Comparison of ENCODE assay signal across 8 cellular contexts in genomic region chr3:197750863-197751737, GRCh38. TPM values are rescaled to one million over a fixed set of nuclear protein-coding genes. Genes with fewer than 3 reads are reported as not detected.
DNase-seq lines count a peak whose midpoint lies in the region; ATAC-seq and TF ChIP-seq lines count a peak whose summit lies in the region.

No MANE protein-coding gene starts in this region.

- H3K27ac Mint-ChIP-seq in activated T-helper 1 cell treated with anti-CD3 and anti-CD28 coated beads, Interleukin-12 subunit alpha, Interleukin-12 subunit beta, Interleukin-2, Interleukin-4 antibody, amounts not matched to agents 30 ng/mL and 10 ng/mL and 1 ng/mL, durations not matched to agents 14 hours and 24 hours and 36 hours = peak overlapping the region; percentile 95
- H3K27ac Mint-ChIP-seq in neural crest cell (ENCODE audit: unreplicated experiment) = peak overlapping the region; percentile 25

- peak overlapping the region; percentile 39 to 81 for H3K27ac ChIP-seq in aorta (ENCODE audit: low read depth in 1 of 2, low read length in 2 of 2)

- peak; percentile 70 for DNase-seq in DMS 273 (lab: John Stamatoyannopoulos, UW; ENCODE audit: unreplicated experiment)
- DNase-seq in DMS 273 treated with DMSO at 0.1 percent for 48 hours (lab: John Stamatoyannopoulos, UW) = no peak
- DNase-seq in NCI-H345 (lab: John Stamatoyannopoulos, UW) = peak; percentile 51
- DNase-seq in activated T-helper 1 cell treated with anti-CD3 and anti-CD28 coated beads, Interleukin-12 subunit alpha, Interleukin-12 subunit beta, Interleukin-2, Interleukin-4 antibody, amounts not matched to agents 30 ng/mL and 10 ng/mL and 1 ng/mL, durations not matched to agents 14 hours and 24 hours and 36 hours (ENCODE audit: low spot score) = peak; percentile 3
- DNase-seq in foreskin fibroblast = peak; percentile 44 to 77
- peak; percentile 5 for DNase-seq in neural crest cell (ENCODE audit: low read depth, low spot score)
- peak; percentile 74 to 87 for DNase-seq in aorta
- no peak for DNase-seq in 8988T

- no peaks in the 10 kb centered on the region for H3K9me3 ChIP-seq in aorta (ENCODE audit: control insufficient read depth, low read length)

- no peaks in the 10 kb centered on the region for H3K27me3 ChIP-seq in aorta (ENCODE audit: control insufficient read depth in 1 of 2, insufficient read depth in 2 of 2, low read length in 1 of 2)

- no peak for ATAC-seq in aorta (ENCODE audit: low FRiP score)

- 2 to 3% methylated on average over 35 of the region's 35 CpGs for WGBS in aorta, 2 donors

- peak overlapping the region; percentile 54 to 86 for H3K4me3 ChIP-seq in foreskin fibroblast (ENCODE audit: low read depth in 1 of 2, low read length in 2 of 2)
- peak overlapping the region; percentile 83 to 98 for H3K4me3 ChIP-seq in aorta (ENCODE audit: low read length in 2 of 2)

- peaks cover 6% of the 10 kb centered on the region for H3K27me3 Mint-ChIP-seq in activated T-helper 1 cell treated with anti-CD3 and anti-CD28 coated beads, Interleukin-12 subunit alpha, Interleukin-12 subunit beta, Interleukin-2, Interleukin-4 antibody, amounts not matched to agents 30 ng/mL and 10 ng/mL and 1 ng/mL, durations not matched to agents 14 hours and 24 hours and 36 hours (ENCODE audit: insufficient read depth)
- H3K27me3 Mint-ChIP-seq in neural crest cell (ENCODE audit: low read depth) = no peaks in the 10 kb centered on the region

- no peaks in the 10 kb centered on the region for H3K36me3 ChIP-seq in aorta (ENCODE audit: control insufficient read depth in 1 of 2, insufficient read depth in 2 of 2, low read length in 1 of 2)

- peaks cover 0 to 3% of the 10 kb centered on the region in 2 donors for H3K4me1 ChIP-seq in aorta (ENCODE audit: control insufficient read depth in 1 of 2, insufficient read depth in 2 of 2, low read length in 2 of 2)

- H3K9me3 Mint-ChIP-seq in activated T-helper 1 cell treated with anti-CD3 and anti-CD28 coated beads, Interleukin-12 subunit alpha, Interleukin-12 subunit beta, Interleukin-2, Interleukin-4 antibody, amounts not matched to agents 30 ng/mL and 10 ng/mL and 1 ng/mL, durations not matched to agents 14 hours and 24 hours and 36 hours = no peaks in the 10 kb centered on the region
- H3K9me3 Mint-ChIP-seq in neural crest cell = no peaks in the 10 kb centered on the region

- peaks cover 2% of the 10 kb centered on the region for H3K36me3 Mint-ChIP-seq in activated T-helper 1 cell treated with anti-CD3 and anti-CD28 coated beads, Interleukin-12 subunit alpha, Interleukin-12 subunit beta, Interleukin-2, Interleukin-4 antibody, amounts not matched to agents 30 ng/mL and 10 ng/mL and 1 ng/mL, durations not matched to agents 14 hours and 24 hours and 36 hours (ENCODE audit: low read depth)
- H3K36me3 Mint-ChIP-seq in neural crest cell (ENCODE audit: low read depth) = no peaks in the 10 kb centered on the region

- TF ChIP-seq CTCF in foreskin fibroblast (IDR thresholded peaks at IDR 0.05; ENCODE audit: low read depth, low read length) (no peak), neural crest cell (conservative IDR thresholded peaks at IDR 0.05) (no peak)

- intact Hi-C loops in activated T-helper 1 cell treated with anti-CD3 and anti-CD28 coated beads, Interleukin-12 subunit alpha, Interleukin-12 subunit beta, Interleukin-2, Interleukin-4 antibody, amounts not matched to agents 30 ng/mL and 10 ng/mL and 1 ng/mL, durations not matched to agents 14 hours and 24 hours and 36 hours (cut with micrococcal nuclease) = loop anchor here (5.0 kb wide), 3 partner anchors 196 to 321 kb away; partner anchors contain the start of gene LMLN
- intact Hi-C loops in aorta (cut with DNase I) = loop anchor here (5.0 to 10.0 kb wide), 2 partner anchors 41 to 54 kb away; partner anchors contain the start of gene LRCH3 (in 1 of the 2)

- peaks cover 46% of the 10 kb centered on the region for H3K4me1 Mint-ChIP-seq in activated T-helper 1 cell treated with anti-CD3 and anti-CD28 coated beads, Interleukin-12 subunit alpha, Interleukin-12 subunit beta, Interleukin-2, Interleukin-4 antibody, amounts not matched to agents 30 ng/mL and 10 ng/mL and 1 ng/mL, durations not matched to agents 14 hours and 24 hours and 36 hours (ENCODE audit: low read depth)
- peaks cover 43% of the 10 kb centered on the region for H3K4me1 Mint-ChIP-seq in neural crest cell

- H3K4me3 Mint-ChIP-seq in activated T-helper 1 cell treated with anti-CD3 and anti-CD28 coated beads, Interleukin-12 subunit alpha, Interleukin-12 subunit beta, Interleukin-2, Interleukin-4 antibody, amounts not matched to agents 30 ng/mL and 10 ng/mL and 1 ng/mL, durations not matched to agents 14 hours and 24 hours and 36 hours = peak overlapping the region; percentile 97
- peak overlapping the region; percentile 92 for H3K4me3 Mint-ChIP-seq in neural crest cell

RNA-seq across cellular contexts. Expression of gene FYTTD1, which starts 1.4 kb away (rescaled TPM):
- total RNA-seq in activated T-helper 1 cell treated with anti-CD3 and anti-CD28 coated beads, Interleukin-12 subunit alpha, Interleukin-12 subunit beta, Interleukin-2, Interleukin-4 antibody, amounts not matched to agents 30 ng/mL and 10 ng/mL and 1 ng/mL, durations not matched to agents 14 hours and 24 hours and 36 hours = 59.0 and 77.2 TPM in 2 replicates
- total RNA-seq in neural crest cell (50.0 and 52.5 TPM in 2 replicates), aorta (10 to 100 TPM; 55.0 to 58.6 TPM)
- polyA plus RNA-seq in aorta = 10 to 100 TPM; 25.4 to 26.4 TPM

RNA-seq across cellular contexts. Expression of gene RUBCN, which starts 14.4 kb away (rescaled TPM):
- total RNA-seq in activated T-helper 1 cell treated with anti-CD3 and anti-CD28 coated beads, Interleukin-12 subunit alpha, Interleukin-12 subunit beta, Interleukin-2, Interleukin-4 antibody, amounts not matched to agents 30 ng/mL and 10 ng/mL and 1 ng/mL, durations not matched to agents 14 hours and 24 hours and 36 hours = 44.7 and 45.2 TPM in 2 replicates
- total RNA-seq in neural crest cell (30.2 and 31.7 TPM in 2 replicates), aorta (10 to 100 TPM; 38.2 to 41.1 TPM)
- polyA plus RNA-seq in aorta = 10 to 100 TPM in 1 of 2 donors, 1 to 10 TPM in 1; 6.9 to 14.3 TPM

RNA-seq across cellular contexts. Expression of gene LRCH3, which starts 40.0 kb away (rescaled TPM):
- 50.0 and 57.8 TPM in 2 replicates for total RNA-seq in activated T-helper 1 cell treated with anti-CD3 and anti-CD28 coated beads, Interleukin-12 subunit alpha, Interleukin-12 subunit beta, Interleukin-2, Interleukin-4 antibody, amounts not matched to agents 30 ng/mL and 10 ng/mL and 1 ng/mL, durations not matched to agents 14 hours and 24 hours and 36 hours
- 69.0 and 69.8 TPM in 2 replicates for total RNA-seq in neural crest cell
- total RNA-seq in aorta = 100 to 1,000 TPM in 1 of 2 donors, 10 to 100 TPM in 1; 76.1 to 104 TPM
- 10 to 100 TPM; 15.4 to 18.2 TPM for polyA plus RNA-seq in aorta

Comparison
In these comparisons a context has a peak if more than half of its experiments do, and no peak if none do; other contexts are left out.
1. DNase-seq: peak in DMS 273 (single experiment), NCI-H345 (single experiment), activated T-helper 1 cell treated with anti-CD3 and anti-CD28 coated beads, Interleukin-12 subunit alpha, Interleukin-12 subunit beta, Interleukin-2, Interleukin-4 antibody, amounts not matched to agents 30 ng/mL and 10 ng/mL and 1 ng/mL, durations not matched to agents 14 hours and 24 hours and 36 hours (single experiment), foreskin fibroblast (2 of 2), neural crest cell (single experiment) and aorta (2 of 2); none in DMS 273 treated with DMSO at 0.1 percent for 48 hours (single experiment) and 8988T (single experiment).